8 cellular contexts compared by ENCODE assay signal in the genomic region with DNA sequence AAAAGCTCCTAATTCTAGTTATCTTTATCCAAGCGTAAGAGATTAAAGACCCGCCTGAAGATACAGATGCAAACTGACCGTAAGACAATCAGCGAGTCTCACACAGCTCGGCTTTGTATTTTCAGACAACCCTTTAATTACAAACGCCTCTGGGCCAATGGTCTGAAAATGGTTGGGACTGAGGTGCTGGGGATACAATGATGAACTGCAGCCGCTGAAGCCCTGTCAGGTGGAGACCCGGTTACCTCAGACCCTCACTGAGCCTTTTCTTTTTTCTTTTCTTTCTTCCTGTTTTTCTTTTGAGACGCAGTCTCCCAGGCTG. TPM values are rescaled to one million over a fixed set of nuclear protein-coding genes. Genes with fewer than 3 reads are reported as not detected.
DNase-seq lines count a peak whose midpoint lies in the region; ATAC-seq, FAIRE-seq and TF ChIP-seq lines count a peak whose summit lies in the region.

No MANE protein-coding gene starts in this region.

- POLR2A ChIA-PET in CD4-positive, alpha-beta T cell (lab: Charles Lee), result interaction anchor here (0.5 to 4.2 kb wide), 23 partner anchors 10 to 469 kb away, joined by 3 to 136 read pairs (median 5); partner anchors contain the start of genes CCDC88A, CLHC1, PPP4R3B and RPS27A
- POLR2A ChIA-PET in activated CD8-positive, alpha-beta T cell treated with anti-CD3 and anti-CD28 coated beads, Interleukin-2, amount 10 ng/mL, durations not matched to agents 7 days and 5 days (lab: Charles Lee), result no interaction called here

- no peaks in the 10 kb centered on the region for H3K9me3 ChIP-seq in CD4-positive, alpha-beta T cell (ENCODE audit: control insufficient read depth, low read length)
- H3K9me3 ChIP-seq in HUES48 (ENCODE audit: control insufficient read depth, insufficient read depth, low read length), result no peaks in the 10 kb centered on the region
- H3K9me3 ChIP-seq in left ventricle myocardium inferior (replicated peaks), result no peaks in the 10 kb centered on the region

- peaks cover 17% of the 10 kb centered on the region for H3K4me1 Mint-ChIP-seq in CD4-positive, alpha-beta T cell (ENCODE audit: low read depth)
- H3K4me1 Mint-ChIP-seq in activated CD8-positive, alpha-beta T cell treated with anti-CD3 and anti-CD28 coated beads, Interleukin-2, amount 10 ng/mL, durations not matched to agents 7 days and 5 days (ENCODE audit: low read depth), result peaks cover 13% of the 10 kb centered on the region

- DNase-seq in CD4-positive, alpha-beta T cell, result no peak
- DNase-seq in GM19239 (ENCODE audit: insufficient read length, low spot score), result no peak
- DNase-seq in activated CD8-positive, alpha-beta T cell treated with anti-CD3 and anti-CD28 coated beads, Interleukin-2, amount 10 ng/mL, durations not matched to agents 7 days and 5 days, result peak; percentile 36
- no peak for DNase-seq in left ventricle myocardium inferior
- no peak for DNase-seq in HK-2 (ENCODE audit: unreplicated experiment)

- H3K36me3 ChIP-seq in HUES48 (ENCODE audit: control insufficient read depth, insufficient read depth, low read length) (peaks cover 4% of the 10 kb centered on the region), left ventricle myocardium inferior (peaks cover 3% of the 10 kb centered on the region), rectal smooth muscle tissue (ENCODE audit: control insufficient read depth, insufficient read depth, low read length) (no peaks in the 10 kb centered on the region)

- H3K27me3 ChIP-seq in CD4-positive, alpha-beta T cell (ENCODE audit: control insufficient read depth, insufficient read depth, low read length), result no peaks in the 10 kb centered on the region
- no peaks in the 10 kb centered on the region for H3K27me3 ChIP-seq in HUES48 (ENCODE audit: control insufficient read depth, insufficient read depth, low read length)
- H3K27me3 ChIP-seq in left ventricle myocardium inferior (ENCODE audit: low read depth), result no peaks in the 10 kb centered on the region
- no peaks in the 10 kb centered on the region for H3K27me3 ChIP-seq in rectal smooth muscle tissue (ENCODE audit: control insufficient read depth, insufficient read depth, low read length)

- peak; percentile 62 for FAIRE-seq in GM19239 (lab: Jason Lieb, UNC)

- H3K4me3 ChIP-seq in HUES48 (ENCODE audit: low read depth, low read length) (peak overlapping the region; percentile 89), left ventricle myocardium inferior (peak overlapping the region; percentile 89), rectal smooth muscle tissue (ENCODE audit: low read length) (peak overlapping the region; percentile 96)

- H3K27ac ChIP-seq in CD4-positive, alpha-beta T cell (ENCODE audit: low read depth, low read length), result peak overlapping the region; percentile 86
- H3K27ac ChIP-seq in HUES48 (ENCODE audit: low read depth, low read length), result peak overlapping the region; percentile 61
- H3K27ac ChIP-seq in left ventricle myocardium inferior (replicated peaks), result peak overlapping the region; percentile 89
- peak overlapping the region; percentile 80 for H3K27ac ChIP-seq in rectal smooth muscle tissue (ENCODE audit: low read depth, low read length)

- peak; percentile 13 for ATAC-seq in CD4-positive, alpha-beta T cell (ENCODE audit: poor library complexity)
- ATAC-seq in activated CD8-positive, alpha-beta T cell treated with anti-CD3 and anti-CD28 coated beads, Interleukin-2, amount 10 ng/mL, durations not matched to agents 7 days and 5 days, result peak; percentile 16
- ATAC-seq in GM18870 (IDR thresholded peaks at IDR 0.05; ENCODE audit: unreplicated experiment), result no peak

- TF ChIP-seq CTCF in CD4-positive, alpha-beta T cell (IDR thresholded peaks at IDR 0.05), result no peak
- no peak for TF ChIP-seq CTCF in left ventricle myocardium inferior (IDR thresholded peaks at IDR 0.05; ENCODE audit: borderline replicate concordance)

- H3K9me3 Mint-ChIP-seq in CD4-positive, alpha-beta T cell, result no peaks in the 10 kb centered on the region
- H3K9me3 Mint-ChIP-seq in activated CD8-positive, alpha-beta T cell treated with anti-CD3 and anti-CD28 coated beads, Interleukin-2, amount 10 ng/mL, durations not matched to agents 7 days and 5 days (ENCODE audit: insufficient read depth), result no peaks in the 10 kb centered on the region

- 0 out of 2 replicates have a peak, but pooled peaks cover 6% of the 10 kb centered on the region for H3K4me1 ChIP-seq in HUES48 (ENCODE audit: control insufficient read depth, insufficient read depth, low read length)
- peaks cover 26% of the 10 kb centered on the region for H3K4me1 ChIP-seq in left ventricle myocardium inferior
- no peaks in the 10 kb centered on the region for H3K4me1 ChIP-seq in rectal smooth muscle tissue (ENCODE audit: control insufficient read depth, insufficient read depth, low read length)

- peaks cover 29% of the 10 kb centered on the region for H3K36me3 Mint-ChIP-seq in CD4-positive, alpha-beta T cell (ENCODE audit: low read depth)
- no peaks in the 10 kb centered on the region for H3K36me3 Mint-ChIP-seq in activated CD8-positive, alpha-beta T cell treated with anti-CD3 and anti-CD28 coated beads, Interleukin-2, amount 10 ng/mL, durations not matched to agents 7 days and 5 days (ENCODE audit: low read depth)

- intact Hi-C loops in CD4-positive, alpha-beta T cell (cut with DNase I, micrococcal nuclease), result loop anchor here (1.0 to 10.0 kb wide), 7 partner anchors 97 to 797 kb away; partner anchors contain the start of genes CLHC1 (in 2 of the 2), PPP4R3B (in 2 of the 2), RPS27A (in 2 of the 2) and EML6 (in 1 of the 2)
- intact Hi-C loops in left ventricle myocardium inferior (cut with micrococcal nuclease), result no loop called here

- no peaks in the 10 kb centered on the region for H3K27me3 Mint-ChIP-seq in CD4-positive, alpha-beta T cell
- no peaks in the 10 kb centered on the region for H3K27me3 Mint-ChIP-seq in activated CD8-positive, alpha-beta T cell treated with anti-CD3 and anti-CD28 coated beads, Interleukin-2, amount 10 ng/mL, durations not matched to agents 7 days and 5 days (ENCODE audit: low read depth)

- CTCF ChIA-PET in CD4-positive, alpha-beta T cell (lab: Charles Lee), result interaction anchor here (1.6 kb wide), 1 partner anchor 9 kb away, joined by 4 read pairs; no protein-coding TSS in a partner anchor
- CTCF ChIA-PET in activated CD8-positive, alpha-beta T cell treated with anti-CD3 and anti-CD28 coated beads, Interleukin-2, amount 10 ng/mL, durations not matched to agents 7 days and 5 days (lab: Charles Lee), result interaction anchor here (1.1 to 2.2 kb wide), 4 partner anchors 10 to 99 kb away, joined by 3 to 6 read pairs (median 4); no protein-coding TSS in a partner anchor

- H3K9ac ChIP-seq in HUES48 (ENCODE audit: low read depth, low read length) (peak overlapping the region; percentile 32), rectal smooth muscle tissue (ENCODE audit: low read length) (peak overlapping the region; percentile 66)

- H3K4me3 Mint-ChIP-seq in CD4-positive, alpha-beta T cell, result peak overlapping the region; percentile 96
- peak overlapping the region; percentile 97 for H3K4me3 Mint-ChIP-seq in activated CD8-positive, alpha-beta T cell treated with anti-CD3 and anti-CD28 coated beads, Interleukin-2, amount 10 ng/mL, durations not matched to agents 7 days and 5 days

- peak overlapping the region; percentile 98 for H3K27ac Mint-ChIP-seq in CD4-positive, alpha-beta T cell
- peak overlapping the region; percentile 96 for H3K27ac Mint-ChIP-seq in activated CD8-positive, alpha-beta T cell treated with anti-CD3 and anti-CD28 coated beads, Interleukin-2, amount 10 ng/mL, durations not matched to agents 7 days and 5 days

RNA-seq across cellular contexts. Expression of gene CFAP36, which starts 0.7 kb away (rescaled TPM):
- total RNA-seq in CD4-positive, alpha-beta T cell, result 10 to 100 TPM; 40.8 to 42.6 TPM
- total RNA-seq in activated CD8-positive, alpha-beta T cell treated with anti-CD3 and anti-CD28 coated beads, Interleukin-2, amount 10 ng/mL, durations not matched to agents 7 days and 5 days, result 10 to 100 TPM; 15.3 to 17.6 TPM
- total RNA-seq in left ventricle myocardium inferior, result 25.3 TPM
